10 cellular contexts compared by ENCODE assay signal in the genomic region with DNA sequence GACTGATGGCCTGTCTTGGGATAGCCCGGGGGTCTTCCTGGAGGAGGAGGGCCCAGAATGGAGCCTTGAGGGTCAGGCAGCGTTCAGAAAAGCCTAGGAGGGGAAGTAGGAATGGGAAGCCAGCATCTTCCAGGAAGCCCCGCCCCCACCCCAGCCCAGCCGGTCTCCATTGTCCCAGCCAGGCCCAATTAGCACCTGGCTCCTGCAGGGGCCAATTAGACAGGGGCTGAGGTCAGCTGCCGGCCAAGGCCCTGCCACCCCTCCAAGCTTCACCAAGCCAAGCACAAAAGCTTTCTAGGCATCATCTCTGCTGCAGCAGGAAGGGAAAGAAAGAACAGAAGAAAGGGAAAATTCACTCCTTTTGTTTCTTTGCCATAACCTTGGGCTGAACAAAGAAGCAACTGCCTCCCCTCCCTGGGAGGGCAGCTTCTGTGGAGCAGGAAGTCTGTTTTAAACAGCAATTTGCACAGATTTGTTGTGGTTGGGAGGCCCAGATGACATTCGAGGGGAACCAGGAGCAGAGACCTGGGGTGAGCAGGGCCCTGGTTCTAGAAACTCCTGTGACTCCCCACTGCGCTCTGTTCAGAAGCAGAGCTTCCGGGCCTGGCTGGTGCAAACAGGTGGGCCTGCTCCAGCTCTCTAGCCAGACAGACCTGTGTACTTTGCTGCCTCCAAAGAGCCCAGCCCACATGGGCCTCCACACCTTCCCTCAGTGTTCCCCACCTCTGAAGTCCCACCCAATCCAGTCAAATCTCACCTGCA. TPM values are rescaled to one million over a fixed set of nuclear protein-coding genes. Genes with fewer than 3 reads are reported as not detected.
DNase-seq lines count a peak whose midpoint lies in the region; ATAC-seq and TF ChIP-seq lines count a peak whose summit lies in the region.
"Had no signal": no experiment of that assay in that cellular context is flagged by ENCODE, and none has a peak within 500 bp of the region (broad histone marks: within the 10 kb centered on the region; RNA-seq: fewer than 3 reads in every experiment).

No MANE protein-coding gene starts in this region.

- DNase-seq in A673 (ENCODE audit: low spot score) (peak; percentile 42), GM23248 (peak; percentile 9), RPMI7951 (ENCODE audit: low read depth) (peak; percentile 27), hepatocyte (ENCODE audit: low spot score) (no peak), posterior cingulate gyrus (no peak), SIG-M5 treated with dmso at 0.1 percent for 504 hours (lab: John Stamatoyannopoulos, UW; ENCODE audit: unreplicated experiment) (no peak), amygdala (lab: John Stamatoyannopoulos, UW) (no peak)
- DNase-seq: activated CD4-positive, alpha-beta T cell treated with anti-CD3 and anti-CD28 coated beads, Interleukin-2, amount 50 U/mL, for 4 hours; SIG-M5 had no signal

- H3F3A ChIP-seq in GM23248 (ENCODE audit: insufficient read depth) = peaks cover 11% of the 10 kb centered on the region; the same call in 1 of the 2 replicates

- intact Hi-C loops in A673 (cut with micrococcal nuclease; ENCODE audit: unreplicated experiment) = loop anchor here (10.0 kb wide), 1 partner anchor 955 kb away; no protein-coding TSS in a partner anchor
- intact Hi-C loops in posterior cingulate gyrus (cut with DNase I) = loop anchor here (1.0 to 10.0 kb wide), 2 partner anchors 192 to 265 kb away; no protein-coding TSS in a partner anchor

- peak overlapping the region; percentile 37 for H3K27ac ChIP-seq in A673 (ENCODE audit: low read depth, low read length, poor library complexity, severe bottlenecking)
- no peak overlapping the region for H3K27ac ChIP-seq in GM23248
- peak overlapping the region; percentile 31 for H3K27ac ChIP-seq in hepatocyte

- CTCF ChIA-PET in A673 (lab: Charles Lee) = interaction anchor here (1.7 to 2.0 kb wide), 2 partner anchors 12 to 266 kb away, joined by 11 to 12 read pairs; no protein-coding TSS in a partner anchor

- ATAC-seq in GM21515 (IDR thresholded peaks at IDR 0.05; ENCODE audit: unreplicated experiment) = no peak

- H4K20me1 ChIP-seq in GM23248 (ENCODE audit: insufficient read depth) (no peaks in the 10 kb centered on the region), hepatocyte (ENCODE audit: insufficient read depth, poor library complexity, severe bottlenecking) (no peaks in the 10 kb centered on the region)

- peaks cover 44% of the 10 kb centered on the region for H3K4me1 ChIP-seq in A673 (ENCODE audit: insufficient read depth, low read length, poor library complexity, severe bottlenecking)
- H3K4me1 ChIP-seq in GM23248 (ENCODE audit: insufficient read depth) = peaks cover 30% of the 10 kb centered on the region
- peaks cover 35% of the 10 kb centered on the region for H3K4me1 ChIP-seq in hepatocyte (ENCODE audit: insufficient read depth)

- H3K9ac ChIP-seq in GM23248 = no peak overlapping the region

- BruUV-seq in A673 (replicated peaks; lab: Mats Ljungman, UMichigan) = no TSS peak

- no peaks in the 10 kb centered on the region for H3K9me2 ChIP-seq in GM23248 (ENCODE audit: insufficient read depth)
- no peaks in the 10 kb centered on the region for H3K9me2 ChIP-seq in hepatocyte (replicated peaks; ENCODE audit: insufficient read depth)

- 49 to 53% methylated on average over 6 to 8 of the region's 8 CpGs for WGBS in GM23248 (ENCODE audit: low coverage in 1 of 2, low lambda C conversion rate in 2 of 2, missing lambda C conversion rate in 2 of 2), 2 experiments
- WGBS in hepatocyte (ENCODE audit: low lambda C conversion rate, missing lambda C conversion rate) = 59% methylated on average over 8 of the region's 8 CpGs

- H3K4me3 ChIP-seq in A673 (ENCODE audit: low read depth, low read length, poor library complexity, severe bottlenecking) (no peak overlapping the region), GM23248 (no peak overlapping the region), hepatocyte (no peak overlapping the region)

- in situ Hi-C loops in GM23248 (cut with MboI) = no loop called here

- no peak for TF ChIP-seq CTCF in A673 (conservative IDR thresholded peaks at IDR 0.05; ENCODE audit: low read depth, low read length)
- TF ChIP-seq CTCF in hepatocyte (IDR thresholded peaks at IDR 0.05; ENCODE audit: poor library complexity) = no peak

- H3K9me3 ChIP-seq in A673 (ENCODE audit: low read depth, low read length, poor library complexity, severe bottlenecking) (no peaks in the 10 kb centered on the region), GM23248 (ENCODE audit: low read depth) (no peaks in the 10 kb centered on the region), hepatocyte (ENCODE audit: low read depth) (no peaks in the 10 kb centered on the region)

- no peak overlapping the region for H2AFZ ChIP-seq in GM23248
- no peak overlapping the region for H2AFZ ChIP-seq in hepatocyte

- H3K79me2 ChIP-seq in GM23248 (ENCODE audit: insufficient read depth) (no peaks in the 10 kb centered on the region), hepatocyte (no peaks in the 10 kb centered on the region)

- H3K36me3 ChIP-seq in A673 (ENCODE audit: insufficient read depth, low read length, poor library complexity, severe bottlenecking) = no peaks in the 10 kb centered on the region
- no peaks in the 10 kb centered on the region for H3K36me3 ChIP-seq in GM23248 (ENCODE audit: low read depth)
- H3K36me3 ChIP-seq in hepatocyte (replicated peaks; ENCODE audit: insufficient read depth, low read depth) = no peaks in the 10 kb centered on the region

- H3K4me2 ChIP-seq in GM23248 (ENCODE audit: unreplicated experiment) = no peak overlapping the region
- no peak overlapping the region for H3K4me2 ChIP-seq in hepatocyte

- POLR2A ChIA-PET in A673 (lab: Charles Lee; ENCODE audit: low non-redundant PET) = no interaction called here

- no peaks in the 10 kb centered on the region for H3K27me3 ChIP-seq in A673 (replicated peaks; ENCODE audit: insufficient read depth, low read depth, low read length, poor library complexity)
- no peaks in the 10 kb centered on the region for H3K27me3 ChIP-seq in GM23248 (replicated peaks; ENCODE audit: insufficient read depth)
- no peaks in the 10 kb centered on the region for H3K27me3 ChIP-seq in hepatocyte

RNA-seq across cellular contexts. Expression of a gene that starts 47.7 kb away (rescaled TPM):
- not detected in 2 replicates for total RNA-seq in A673 (2021)
- 0.25 and 0.32 TPM in 2 replicates for total RNA-seq in GM23248 (2014; rRNA removed; shearing (Covaris generic))
- polyA plus RNA-seq in GM23248 (2016; fragmentation: Nextera tagmentation; extraction: Ambion mirVana) = 1.2 and 1.9 TPM in 2 replicates
- total RNA-seq in RPMI7951 (2014; rRNA removed; shearing (Covaris generic)) = not detected in 2 replicates
- 0.80 and 2.4 TPM in 2 replicates for total RNA-seq in hepatocyte
- 1.5 and 2.6 TPM in 2 replicates for polyA plus RNA-seq in hepatocyte

Comparison
In these comparisons a context has a peak if more than half of its experiments do, and no peak if none do; other contexts are left out.
1. DNase-seq: peak in A673 (single experiment), GM23248 (single experiment) and RPMI7951 (single experiment); none in hepatocyte (single experiment), posterior cingulate gyrus (0 of 10), SIG-M5 treated with dmso at 0.1 percent for 504 hours (single experiment) and amygdala (0 of 56).